ENCODE assay signal across 8 cellular contexts in genomic region chr3:187714404-187714979, GRCh38. TPM values are rescaled to one million over a fixed set of nuclear protein-coding genes. Genes with fewer than 3 reads are reported as not detected.
A peak's percentile ranks its signal among the peaks of the same experiment; 100 is the strongest.
DNase-seq lines count a peak whose midpoint lies in the region; ATAC-seq and TF ChIP-seq lines count a peak whose summit lies in the region.

No MANE protein-coding gene starts in this region.

- H3K4me1 ChIP-seq in SJSA1 (replicated peaks) = no peaks in the 10 kb centered on the region; the same call in 1 of the 2 replicates
- H3K4me1 ChIP-seq in psoas muscle = peaks cover 17% of the 10 kb centered on the region

- H3K27ac Mint-ChIP-seq in HFFc6 = no peak overlapping the region
- no peak overlapping the region for H3K27ac Mint-ChIP-seq in activated naive CD4-positive, alpha-beta T cell treated with anti-CD3 and anti-CD28 coated beads for 36 hours

- peak; percentile 72 for DNase-seq in GM12865 (ENCODE audit: low read depth)
- peak; percentile 66 for DNase-seq in HFFc6
- peak; percentile 66 for DNase-seq in NCI-H1092 (lab: John Stamatoyannopoulos, UW)
- DNase-seq in SJSA1 (ENCODE audit: low read depth in 1 of 2, low spot score in 2 of 2) = peak; percentile 58 to 59
- DNase-seq in activated naive CD4-positive, alpha-beta T cell treated with anti-CD3 and anti-CD28 coated beads for 36 hours = peak; percentile 88
- peak; percentile 74 for DNase-seq in glomerular visceral epithelial cell (ENCODE audit: extremely low spot score)
- DNase-seq in psoas muscle = no peak
- DNase-seq in cortex of kidney (lab: John Stamatoyannopoulos, UW) = no peak

- H3K27me3 Mint-ChIP-seq in HFFc6 (ENCODE audit: insufficient read depth) = peaks cover 3% of the 10 kb centered on the region; the same call in 1 of the 2 replicates
- no peaks in the 10 kb centered on the region for H3K27me3 Mint-ChIP-seq in activated naive CD4-positive, alpha-beta T cell treated with anti-CD3 and anti-CD28 coated beads for 36 hours (ENCODE audit: low read depth)

- H3K27me3 ChIP-seq in SJSA1 (replicated peaks) = no peaks in the 10 kb centered on the region
- no peaks in the 10 kb centered on the region for H3K27me3 ChIP-seq in psoas muscle (ENCODE audit: insufficient read depth in 3 of 3, low read length in 2 of 3)

- 16 to 19% (median 16%) methylated on average over 4 of the region's 4 CpGs for WGBS in psoas muscle, 3 donors

- TF ChIP-seq CTCF in GM12865 (IDR thresholded peaks at IDR 0.05; ENCODE audit: insufficient read depth, low read depth, low read length, missing control alignments) = peak; percentile 91
- peak; percentile 98 for TF ChIP-seq CTCF in HFFc6 (IDR thresholded peaks at IDR 0.05)
- TF ChIP-seq CTCF in psoas muscle (IDR thresholded peaks at IDR 0.05) = peak; percentile 98

- H3K36me3 Mint-ChIP-seq in HFFc6 (ENCODE audit: low read depth) = no peaks in the 10 kb centered on the region
- H3K36me3 Mint-ChIP-seq in activated naive CD4-positive, alpha-beta T cell treated with anti-CD3 and anti-CD28 coated beads for 36 hours (ENCODE audit: low read depth) = no peaks in the 10 kb centered on the region

- H3K4me1 Mint-ChIP-seq in HFFc6 (ENCODE audit: low read depth) = peaks cover 26% of the 10 kb centered on the region
- peaks cover 9% of the 10 kb centered on the region for H3K4me1 Mint-ChIP-seq in activated naive CD4-positive, alpha-beta T cell treated with anti-CD3 and anti-CD28 coated beads for 36 hours (ENCODE audit: low read depth)

- no peaks in the 10 kb centered on the region for H3K9me3 Mint-ChIP-seq in HFFc6
- H3K9me3 Mint-ChIP-seq in activated naive CD4-positive, alpha-beta T cell treated with anti-CD3 and anti-CD28 coated beads for 36 hours = no peaks in the 10 kb centered on the region

- no peak overlapping the region for H3K27ac ChIP-seq in SJSA1
- H3K27ac ChIP-seq in psoas muscle = no peak overlapping the region

- intact Hi-C loops in activated naive CD4-positive, alpha-beta T cell treated with anti-CD3 and anti-CD28 coated beads for 36 hours (cut with micrococcal nuclease) = loop anchor here (1.0 to 10.0 kb wide), 5 partner anchors 35 to 600 kb away; no protein-coding TSS in a partner anchor
- intact Hi-C loops in psoas muscle (cut with DNase I) = loop anchor here (1.0 to 2.0 kb wide), 4 partner anchors 34 to 396 kb away; no protein-coding TSS in a partner anchor

- ATAC-seq in psoas muscle = peak; percentile 79 to 86 (median 80)

- H3K4me3 Mint-ChIP-seq in HFFc6 = peak overlapping the region; percentile 4; the same call in 1 of the 2 replicates
- H3K4me3 Mint-ChIP-seq in activated naive CD4-positive, alpha-beta T cell treated with anti-CD3 and anti-CD28 coated beads for 36 hours = no peak overlapping the region

- no peaks in the 10 kb centered on the region for H3K36me3 ChIP-seq in SJSA1
- H3K36me3 ChIP-seq in psoas muscle (ENCODE audit: insufficient read depth in 1 of 2, low read depth in 1 of 2) = no peaks in the 10 kb centered on the region

- CTCF ChIA-PET in activated naive CD4-positive, alpha-beta T cell treated with anti-CD3 and anti-CD28 coated beads for 36 hours (lab: Charles Lee) = interaction anchor here (0.5 to 7.4 kb wide), 12 partner anchors 8 to 809 kb away, joined by 3 to 62 read pairs (median 4); partner anchors contain the start of gene RTP2

- H3K4me3 ChIP-seq in GM12865 (ENCODE audit: low read depth, low read length) = no peak overlapping the region
- H3K4me3 ChIP-seq in SJSA1 = no peak overlapping the region
- no peak overlapping the region for H3K4me3 ChIP-seq in psoas muscle

- H3K9me3 ChIP-seq in SJSA1 (replicated peaks) (peaks cover 4% of the 10 kb centered on the region; the same call in 1 of the 2 replicates), psoas muscle (no peaks in the 10 kb centered on the region)

RNA-seq across cellular contexts. Expression of gene RTP2, which starts 12.1 kb away (rescaled TPM):
- not detected for total RNA-seq in HFFc6 (2021; fragmentation: NEBNext Ultra II Directional; extraction: Animal tissue kit (Norgen Biotek cat#: 25700))
- not detected in 2 replicates for total RNA-seq in SJSA1 (2014; rRNA removed; shearing (Covaris generic))
- not detected for total RNA-seq in activated naive CD4-positive, alpha-beta T cell treated with anti-CD3 and anti-CD28 coated beads for 36 hours
- 1 to 10 TPM in 1 of 4 donors, under 1 TPM in 2, not detected in 1; 0.21 to 4.0 (median 0.32) TPM for total RNA-seq in psoas muscle
- under 1 TPM in 2 of 3 donors, not detected in 1; 0.08 to 0.66 TPM for polyA plus RNA-seq in psoas muscle

RNA-seq across cellular contexts. Expression of gene BCL6, which starts 30.8 kb away (rescaled TPM):
- total RNA-seq in HFFc6 (2021; fragmentation: NEBNext Ultra II Directional; extraction: Animal tissue kit (Norgen Biotek cat#: 25700)) = 10 to 100 TPM; 28.0 to 36.5 (median 31.1) TPM
- 2.8 TPM in 2 replicates for total RNA-seq in SJSA1 (2014; rRNA removed; shearing (Covaris generic))
- 100 to 1,000 TPM in 1 of 2 experiments, 10 to 100 TPM in 1; 98.9 to 101 TPM for total RNA-seq in activated naive CD4-positive, alpha-beta T cell treated with anti-CD3 and anti-CD28 coated beads for 36 hours
- total RNA-seq in psoas muscle = 100 to 1,000 TPM; 235 to 524 (median 312) TPM
- polyA plus RNA-seq in psoas muscle = 100 to 1,000 TPM in 2 of 3 donors, 10 to 100 TPM in 1; 43.2 to 276 (median 172) TPM

RNA-seq across cellular contexts. Expression of gene SST, which starts 44.3 kb away (rescaled TPM):
- not detected for total RNA-seq in HFFc6 (2021; fragmentation: NEBNext Ultra II Directional; extraction: Animal tissue kit (Norgen Biotek cat#: 25700))
- total RNA-seq in SJSA1 (2014; rRNA removed; shearing (Covaris generic)) = not detected in 2 replicates
- not detected for total RNA-seq in activated naive CD4-positive, alpha-beta T cell treated with anti-CD3 and anti-CD28 coated beads for 36 hours
- total RNA-seq in psoas muscle = not detected
- under 1 TPM in 2 of 3 donors, not detected in 1; 0.23 to 0.85 TPM for polyA plus RNA-seq in psoas muscle

Comparison
In these comparisons a context has a peak if more than half of its experiments do, and no peak if none do; other contexts are left out.
1. DNase-seq: peak in GM12865 (single experiment), HFFc6 (single experiment), NCI-H1092 (single experiment), SJSA1 (2 of 2), activated naive CD4-positive, alpha-beta T cell treated with anti-CD3 and anti-CD28 coated beads for 36 hours (single experiment) and glomerular visceral epithelial cell (single experiment); none in psoas muscle (0 of 2) and cortex of kidney (single experiment).
2. Peak in every context shown above with its lines, with median percentiles within 50 percentile points of each other: CTCF ChIP-seq.